1 cellular context compared by ENCODE assay signal in the genomic region with DNA sequence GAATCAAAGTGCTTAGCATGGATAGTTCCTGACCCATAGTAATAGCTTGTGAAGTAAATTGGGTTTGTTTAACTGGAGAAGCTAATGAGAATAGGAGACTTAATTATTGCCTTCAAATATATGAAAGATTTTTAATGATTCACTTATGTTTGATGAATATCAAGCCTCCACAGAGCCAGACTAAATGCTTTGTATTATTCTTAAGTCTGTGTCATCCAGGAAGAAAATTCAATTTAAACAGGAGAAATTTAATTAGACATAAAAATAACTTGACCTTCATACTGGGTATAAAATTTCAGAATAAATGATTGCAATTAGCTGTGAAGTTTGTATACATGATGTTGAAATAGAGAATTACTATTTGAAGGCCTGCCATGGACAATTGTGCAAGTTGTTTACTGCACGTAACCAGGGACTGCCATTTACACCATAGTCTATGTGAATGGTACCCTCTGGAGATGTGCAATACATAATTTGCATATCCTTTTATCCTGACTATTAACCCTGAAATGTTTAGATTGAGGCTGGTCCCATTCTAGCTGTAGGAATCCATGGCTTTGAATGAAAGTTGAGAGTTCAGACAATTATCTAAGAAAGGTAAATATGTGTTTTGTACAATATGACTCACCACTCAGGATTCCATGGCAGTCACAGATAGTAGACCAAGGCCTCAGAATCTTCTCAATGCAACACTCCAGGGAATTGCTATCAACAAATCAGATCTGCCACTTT.
TF ChIP-seq lines count a peak whose summit lies in the region.

No MANE protein-coding gene starts in this region.

TF ChIP-seq in HepG2, 621 proteins besides CTCF, POLR2A, EP300 and RAD21 (continued from another document):
- TF ChIP-seq, protein P1, sequence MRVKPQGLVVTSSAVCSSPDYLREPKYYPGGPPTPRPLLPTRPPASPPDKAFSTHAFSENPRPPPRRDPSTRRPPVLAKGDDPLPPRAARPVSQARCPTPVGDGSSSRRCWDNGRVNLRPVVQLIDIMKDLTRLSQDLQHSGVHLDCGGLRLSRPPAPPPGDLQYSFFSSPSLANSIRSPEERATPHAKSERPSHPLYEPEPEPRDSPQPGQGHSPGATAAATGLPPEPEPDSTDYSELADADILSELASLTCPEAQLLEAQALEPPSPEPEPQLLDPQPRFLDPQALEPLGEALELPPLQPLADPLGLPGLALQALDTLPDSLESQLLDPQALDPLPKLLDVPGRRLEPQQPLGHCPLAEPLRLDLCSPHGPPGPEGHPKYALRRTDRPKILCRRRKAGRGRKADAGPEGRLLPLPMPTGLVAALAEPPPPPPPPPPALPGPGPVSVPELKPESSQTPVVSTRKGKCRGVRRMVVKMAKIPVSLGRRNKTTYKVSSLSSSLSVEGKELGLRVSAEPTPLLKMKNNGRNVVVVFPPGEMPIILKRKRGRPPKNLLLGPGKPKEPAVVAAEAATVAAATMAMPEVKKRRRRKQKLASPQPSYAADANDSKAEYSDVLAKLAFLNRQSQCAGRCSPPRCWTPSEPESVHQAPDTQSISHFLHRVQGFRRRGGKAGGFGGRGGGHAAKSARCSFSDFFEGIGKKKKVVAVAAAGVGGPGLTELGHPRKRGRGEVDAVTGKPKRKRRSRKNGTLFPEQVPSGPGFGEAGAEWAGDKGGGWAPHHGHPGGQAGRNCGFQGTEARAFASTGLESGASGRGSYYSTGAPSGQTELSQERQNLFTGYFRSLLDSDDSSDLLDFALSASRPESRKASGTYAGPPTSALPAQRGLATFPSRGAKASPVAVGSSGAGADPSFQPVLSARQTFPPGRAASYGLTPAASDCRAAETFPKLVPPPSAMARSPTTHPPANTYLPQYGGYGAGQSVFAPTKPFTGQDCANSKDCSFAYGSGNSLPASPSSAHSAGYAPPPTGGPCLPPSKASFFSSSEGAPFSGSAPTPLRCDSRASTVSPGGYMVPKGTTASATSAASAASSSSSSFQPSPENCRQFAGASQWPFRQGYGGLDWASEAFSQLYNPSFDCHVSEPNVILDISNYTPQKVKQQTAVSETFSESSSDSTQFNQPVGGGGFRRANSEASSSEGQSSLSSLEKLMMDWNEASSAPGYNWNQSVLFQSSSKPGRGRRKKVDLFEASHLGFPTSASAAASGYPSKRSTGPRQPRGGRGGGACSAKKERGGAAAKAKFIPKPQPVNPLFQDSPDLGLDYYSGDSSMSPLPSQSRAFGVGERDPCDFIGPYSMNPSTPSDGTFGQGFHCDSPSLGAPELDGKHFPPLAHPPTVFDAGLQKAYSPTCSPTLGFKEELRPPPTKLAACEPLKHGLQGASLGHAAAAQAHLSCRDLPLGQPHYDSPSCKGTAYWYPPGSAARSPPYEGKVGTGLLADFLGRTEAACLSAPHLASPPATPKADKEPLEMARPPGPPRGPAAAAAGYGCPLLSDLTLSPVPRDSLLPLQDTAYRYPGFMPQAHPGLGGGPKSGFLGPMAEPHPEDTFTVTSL (CRISPR knock-in tag; IDR thresholded peaks at IDR 0.05; ENCODE audit: borderline replicate concordance), result peak; percentile 78; the same call in 1 of the 2 replicates
- TF ChIP-seq HNRNPLL (IDR thresholded peaks at IDR 0.05; ENCODE audit: low read depth, low read length, poor library complexity, severe bottlenecking) (no peak), RERE (CRISPR knock-in tag; IDR thresholded peaks at IDR 0.05; ENCODE audit: low read depth) (no peak)
